Comparison of ENCODE assay signal across 8 cellular contexts in the genomic region with DNA sequence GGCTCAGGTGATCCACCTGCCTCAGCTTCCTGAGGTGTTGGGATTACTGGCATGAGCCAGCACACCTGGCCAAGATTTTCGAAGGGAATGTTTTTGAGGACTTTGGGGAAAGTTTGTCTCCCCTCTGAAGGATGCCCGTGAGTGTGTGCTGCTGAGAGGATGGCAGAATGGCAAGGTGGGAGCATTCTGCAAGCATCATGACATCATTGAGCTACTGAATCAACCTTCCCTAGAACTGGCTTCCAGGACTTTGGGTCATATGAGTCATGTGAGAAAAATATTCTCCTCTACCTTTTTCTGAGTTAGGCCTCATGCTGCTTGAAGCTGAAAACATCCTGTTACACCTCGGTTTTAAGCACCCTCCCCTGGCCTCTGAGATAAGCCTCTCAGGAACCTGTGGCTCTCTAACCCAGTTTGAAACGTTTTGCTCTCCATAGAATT. TPM values are rescaled to one million over a fixed set of nuclear protein-coding genes. Genes with fewer than 3 reads are reported as not detected.
DNase-seq lines count a peak whose midpoint lies in the region; ATAC-seq and TF ChIP-seq lines count a peak whose summit lies in the region.

No MANE protein-coding gene starts in this region.

- H3K9me3 ChIP-seq in stomach smooth muscle (ENCODE audit: control insufficient read depth in 2 of 2, low read length in 2 of 2) = no peaks in the 10 kb centered on the region
- H3K9me3 ChIP-seq in BE2C = no peaks in the 10 kb centered on the region

- H3K36me3 ChIP-seq in stomach smooth muscle (ENCODE audit: control insufficient read depth in 2 of 2, insufficient read depth in 2 of 2, low read length in 2 of 2) (no peaks in the 10 kb centered on the region), BE2C (no peaks in the 10 kb centered on the region)

- DNase-seq in Daoy (ENCODE audit: low read depth) = peak; percentile 41
- DNase-seq in HCEC 1CT = peak; percentile 27
- DNase-seq in activated CD4-positive, alpha-beta T cell treated with anti-CD3 and anti-CD28 coated beads, Interleukin-2, amount 50 U/mL, for 4 hours = peak; percentile 50 to 55
- DNase-seq in fibroblast of mammary gland (ENCODE audit: low read depth) = peak; percentile 54
- no peak for DNase-seq in COLO668 (lab: John Stamatoyannopoulos, UW; ENCODE audit: unreplicated experiment)
- DNase-seq in BE2C = no peak

- H3K4me1 ChIP-seq in stomach smooth muscle (ENCODE audit: control insufficient read depth, insufficient read depth, low read length) = peaks cover 26% of the 10 kb centered on the region
- H3K4me1 ChIP-seq in BE2C = 0 out of 2 replicates have a peak, but pooled peaks cover 2% of the 10 kb centered on the region

- TF ChIP-seq CTCF in fibroblast of mammary gland (conservative IDR thresholded peaks at IDR 0.05; ENCODE audit: control insufficient read depth, insufficient read depth, low read depth, low read length) = no peak
- no peak for TF ChIP-seq CTCF in BE2C (IDR thresholded peaks at IDR 0.05; ENCODE audit: low read depth, low read length)

- H3K4me3 ChIP-seq in fibroblast of mammary gland (ENCODE audit: control insufficient read depth, low read depth, low read length) = no peak overlapping the region
- H3K4me3 ChIP-seq in stomach smooth muscle (ENCODE audit: low read length in 2 of 2) = no peak overlapping the region
- H3K4me3 ChIP-seq in BE2C (ENCODE audit: low read depth, low read length) = no peak overlapping the region

- H3K27ac ChIP-seq in stomach smooth muscle (ENCODE audit: low read length) = no peak overlapping the region

- H3K9ac ChIP-seq in stomach smooth muscle (ENCODE audit: low read length in 2 of 2) = peak overlapping the region; percentile 26 to 29

- no peaks in the 10 kb centered on the region for H3K27me3 ChIP-seq in stomach smooth muscle (ENCODE audit: control insufficient read depth in 1 of 2, insufficient read depth in 2 of 2, low read length in 2 of 2)
- no peaks in the 10 kb centered on the region for H3K27me3 ChIP-seq in BE2C

- ATAC-seq in HG02623 (IDR thresholded peaks at IDR 0.05; ENCODE audit: unreplicated experiment) = no peak

RNA-seq across cellular contexts. Expression of gene TMEM131L, which starts 31.0 kb away (rescaled TPM):
- total RNA-seq in Daoy (2014; rRNA removed; shearing (Covaris generic)) = 6.6 and 8.1 TPM in 2 replicates
- polyA plus RNA-seq in BE2C (2012; ENCODE audit: insufficient read depth, insufficient read length, low read depth) = 6.5 TPM

Comparison
In these comparisons a context has a peak if more than half of its experiments do, and no peak if none do; other contexts are left out.
1. DNase-seq: peak in Daoy (single experiment), HCEC 1CT (single experiment), activated CD4-positive, alpha-beta T cell treated with anti-CD3 and anti-CD28 coated beads, Interleukin-2, amount 50 U/mL, for 4 hours (2 of 2) and fibroblast of mammary gland (single experiment); none in COLO668 (single experiment) and BE2C (single experiment).